In genomic region chrX:119194631-119195030, GRCh38 we compare ENCODE assay signal across 14 cellular contexts. TPM values are rescaled to one million over a fixed set of nuclear protein-coding genes. Genes with fewer than 3 reads are reported as not detected.
DNase-seq lines count a peak whose midpoint lies in the region; ATAC-seq and TF ChIP-seq lines count a peak whose summit lies in the region.
"Had no signal": no experiment of that assay in that cellular context is flagged by ENCODE, and none has a peak within 500 bp of the region (broad histone marks: within the 10 kb centered on the region; RNA-seq: fewer than 3 reads in every experiment).

No MANE protein-coding gene starts in this region.

- no peak overlapping the region for H2AFZ ChIP-seq in Loucy (ENCODE audit: low read length)

- H3K9ac ChIP-seq in Loucy (ENCODE audit: low read depth, low read length, poor library complexity, severe bottlenecking), result no peak overlapping the region

- TF ChIP-seq EP300 in gastroesophageal sphincter (IDR thresholded peaks at IDR 0.05), result no peak

- no peaks in the 10 kb centered on the region for H3F3A ChIP-seq in Loucy (ENCODE audit: low read depth)

- intact Hi-C loops in sciatic nerve (cut with DNase I), result no loop called here

- no peaks in the 10 kb centered on the region for H3K27me3 ChIP-seq in Loucy (ENCODE audit: insufficient read depth, low read length, poor library complexity, severe bottlenecking)
- no peaks in the 10 kb centered on the region for H3K27me3 ChIP-seq in gastroesophageal sphincter

- H3K9me3 Mint-ChIP-seq in chondrocyte (ENCODE audit: low read depth) (peaks cover 9% of the 10 kb centered on the region), progenitor cell of endocrine pancreas (ENCODE audit: low read depth) (peaks cover 15% of the 10 kb centered on the region)
- H3K9me3 Mint-ChIP-seq: activated CD4-positive, alpha-beta memory T cell treated with anti-CD3 and anti-CD28 coated beads for 36 hours; activated naive CD8-positive, alpha-beta T cell treated with anti-CD3 and anti-CD28 coated beads for 36 hours; CD14-positive monocyte; effector memory CD8-positive, alpha-beta T cell; natural killer cell had no signal

- TF ChIP-seq POLR2A in gastroesophageal sphincter (IDR thresholded peaks at IDR 0.05), result no peak

- H3K36me3 Mint-ChIP-seq in chondrocyte (ENCODE audit: low read depth) (no peaks in the 10 kb centered on the region), progenitor cell of endocrine pancreas (ENCODE audit: insufficient read depth) (no peaks in the 10 kb centered on the region)
- H3K36me3 Mint-ChIP-seq: activated CD4-positive, alpha-beta memory T cell treated with anti-CD3 and anti-CD28 coated beads for 36 hours; activated naive CD8-positive, alpha-beta T cell treated with anti-CD3 and anti-CD28 coated beads for 36 hours; CD14-positive monocyte; natural killer cell had no signal

- WGBS in gastroesophageal sphincter (ENCODE audit: low coverage in 1 of 2), 2 donors, result 33 to 65% methylated on average over 1 to 2 of the region's 5 CpGs

- no peak overlapping the region for H3K27ac ChIP-seq in gastroesophageal sphincter

- no peaks in the 10 kb centered on the region for H4K20me1 ChIP-seq in Loucy (ENCODE audit: insufficient read depth, low read length, poor library complexity, severe bottlenecking)

- H3K4me1 ChIP-seq in Loucy (ENCODE audit: insufficient read depth, low read length, poor library complexity, severe bottlenecking) (no peaks in the 10 kb centered on the region), gastroesophageal sphincter (no peaks in the 10 kb centered on the region)

- H3K79me2 ChIP-seq in Loucy (ENCODE audit: insufficient read depth, low read length), result no peaks in the 10 kb centered on the region

- no peaks in the 10 kb centered on the region for H3K9me2 ChIP-seq in Loucy (replicated peaks; ENCODE audit: low read depth, low read length)

- TF ChIP-seq CTCF in Loucy (conservative IDR thresholded peaks at IDR 0.05; ENCODE audit: low read length), result peak; percentile 47
- peak; percentile 61 for TF ChIP-seq CTCF in chondrocyte (IDR thresholded peaks at IDR 0.05)
- peak; percentile 15 for TF ChIP-seq CTCF in progenitor cell of endocrine pancreas (IDR thresholded peaks at IDR 0.05; ENCODE audit: unreplicated experiment)
- no peak for TF ChIP-seq CTCF in gastroesophageal sphincter (IDR thresholded peaks at IDR 0.05)

- no peak overlapping the region for H3K4me2 ChIP-seq in Loucy (ENCODE audit: low read depth, low read length, poor library complexity, severe bottlenecking)

- H3K4me3 ChIP-seq in Loucy (ENCODE audit: low read length, poor library complexity, severe bottlenecking) (no peak overlapping the region), gastroesophageal sphincter (no peak overlapping the region)

- ATAC-seq in sciatic nerve, result no peak
- no peak for ATAC-seq in gastroesophageal sphincter
- ATAC-seq: effector memory CD8-positive, alpha-beta T cell; natural killer cell had no signal

- H3K27me3 Mint-ChIP-seq in chondrocyte (ENCODE audit: low read depth) (peaks cover 3% of the 10 kb centered on the region), progenitor cell of endocrine pancreas (no peaks in the 10 kb centered on the region)
- H3K27me3 Mint-ChIP-seq: activated CD4-positive, alpha-beta memory T cell treated with anti-CD3 and anti-CD28 coated beads for 36 hours; activated naive CD8-positive, alpha-beta T cell treated with anti-CD3 and anti-CD28 coated beads for 36 hours; effector memory CD8-positive, alpha-beta T cell had no signal

- H3K9me3 ChIP-seq in Loucy (ENCODE audit: insufficient read depth, low read depth, low read length) (no peaks in the 10 kb centered on the region), gastroesophageal sphincter (no peaks in the 10 kb centered on the region)

- DNase-seq in SIG-M5 treated with dmso at 0.1 percent for 504 hours (lab: John Stamatoyannopoulos, UW; ENCODE audit: unreplicated experiment) (peak; percentile 8), SIG-M5 (lab: John Stamatoyannopoulos, UW) (no peak), chondrocyte (ENCODE audit: low spot score) (no peak), progenitor cell of endocrine pancreas (ENCODE audit: low spot score, unreplicated experiment) (no peak), sciatic nerve (ENCODE audit: low spot score) (no peak)
- DNase-seq in stimulated activated CD4-positive, alpha-beta T cell treated with anti-CD3 and anti-CD28 coated beads, Interleukin-1b, Interleukin-23, amount 100 ng/mL, for 48 hours, result no peak
- DNase-seq: activated CD4-positive, alpha-beta memory T cell treated with anti-CD3 and anti-CD28 coated beads for 36 hours; activated naive CD8-positive, alpha-beta T cell treated with anti-CD3 and anti-CD28 coated beads for 36 hours; effector memory CD8-positive, alpha-beta T cell; natural killer cell; NCI-H1930 had no signal

- H3K36me3 ChIP-seq in Loucy (ENCODE audit: insufficient read depth, low read length), result no peaks in the 10 kb centered on the region
- no peaks in the 10 kb centered on the region for H3K36me3 ChIP-seq in gastroesophageal sphincter

- H3K4me1 Mint-ChIP-seq in chondrocyte (ENCODE audit: low read depth) (peaks cover under 1% of the 10 kb centered on the region), progenitor cell of endocrine pancreas (ENCODE audit: low read depth) (no peaks in the 10 kb centered on the region)
- H3K4me1 Mint-ChIP-seq: activated naive CD8-positive, alpha-beta T cell treated with anti-CD3 and anti-CD28 coated beads for 36 hours; CD14-positive monocyte; natural killer cell had no signal

- no peak overlapping the region for H3K27ac Mint-ChIP-seq in chondrocyte (ENCODE audit: unreplicated experiment)
- no peak overlapping the region for H3K27ac Mint-ChIP-seq in progenitor cell of endocrine pancreas
- H3K27ac Mint-ChIP-seq: activated CD4-positive, alpha-beta memory T cell treated with anti-CD3 and anti-CD28 coated beads for 36 hours; activated naive CD8-positive, alpha-beta T cell treated with anti-CD3 and anti-CD28 coated beads for 36 hours; CD14-positive monocyte; effector memory CD8-positive, alpha-beta T cell; natural killer cell had no signal

- H3K4me3 Mint-ChIP-seq in chondrocyte (ENCODE audit: unreplicated experiment), result no peak overlapping the region
- H3K4me3 Mint-ChIP-seq in progenitor cell of endocrine pancreas (ENCODE audit: low read depth), result no peak overlapping the region
- H3K4me3 Mint-ChIP-seq: activated CD4-positive, alpha-beta memory T cell treated with anti-CD3 and anti-CD28 coated beads for 36 hours; activated naive CD8-positive, alpha-beta T cell treated with anti-CD3 and anti-CD28 coated beads for 36 hours; CD14-positive monocyte; effector memory CD8-positive, alpha-beta T cell; natural killer cell had no signal

RNA-seq across cellular contexts. Expression of gene PGRMC1, which starts 41.5 kb away (rescaled TPM):
- total RNA-seq in chondrocyte (57.6 to 71.9 TPM (median 59.9 TPM) in 3 replicates), progenitor cell of endocrine pancreas (144 and 147 TPM in 2 replicates), sciatic nerve (131 TPM), gastroesophageal sphincter (100 to 1,000 TPM; 114 to 152 (median 139) TPM)

Comparison
In these comparisons a context has a peak if more than half of its experiments do, and no peak if none do; other contexts are left out.
1. CTCF ChIP-seq: peak in Loucy (single experiment), chondrocyte (single experiment) and progenitor cell of endocrine pancreas (single experiment); none in gastroesophageal sphincter (0 of 4).